ENCODE assay signal across 9 cellular contexts in genomic region chr19:57280913-57281425, GRCh38. TPM values are rescaled to one million over a fixed set of nuclear protein-coding genes. Genes with fewer than 3 reads are reported as not detected.
DNase-seq lines count a peak whose midpoint lies in the region; ATAC-seq, FAIRE-seq and TF ChIP-seq lines count a peak whose summit lies in the region.
"Had no signal": no experiment of that assay in that cellular context is flagged by ENCODE, and none has a peak within 500 bp of the region (broad histone marks: within the 10 kb centered on the region; RNA-seq: fewer than 3 reads in every experiment).

No MANE protein-coding gene starts in this region.

- peak; percentile 3 to 22 for DNase-seq in AML-193 (lab: John Stamatoyannopoulos, UW)
- DNase-seq in RKO (ENCODE audit: low spot score) = peak; percentile 37
- no peak for DNase-seq in H1 (ENCODE audit: low read depth in 1 of 2, low spot score in 2 of 2)
- DNase-seq in NCI-H2107 treated with DMSO at 0.1 percent for 48 hours (lab: John Stamatoyannopoulos, UW; ENCODE audit: unreplicated experiment) = no peak
- no peak for DNase-seq in posterior cingulate gyrus

- H3K79me2 ChIP-seq in H1 (ENCODE audit: control insufficient read depth in 1 of 2, insufficient read depth in 2 of 2, low read length in 2 of 2) = peaks cover 26 to 54% of the 10 kb centered on the region in 2 experiments

- H2AFZ ChIP-seq in H1 (ENCODE audit: low read length) = no peak overlapping the region

- H3K23me2 ChIP-seq in H1 (ENCODE audit: low read depth, low read length) = peaks cover 6% of the 10 kb centered on the region

- no peak overlapping the region for H2BK20ac ChIP-seq in H1 (ENCODE audit: low read length)

- intact Hi-C loops in posterior cingulate gyrus (cut with DNase I) = loop anchor here (1.0 to 5.0 kb wide), 4 partner anchors 36 to 89 kb away; partner anchors contain the start of genes ZNF264, ZNF304 and ZNF805

- TF ChIP-seq CTCF in H1 (IDR thresholded peaks at IDR 0.05; ENCODE audit: control extremely low read depth in 1 of 3, insufficient read depth in 1 of 3, low read depth in 1 of 3, low read length in 3 of 3) (no peak), neutrophil (IDR thresholded peaks at IDR 0.05) (no peak)

- ATAC-seq in HG02973 (IDR thresholded peaks at IDR 0.05; ENCODE audit: unreplicated experiment) = no peak

- no peak overlapping the region for H2BK120ac ChIP-seq in H1 (replicated peaks; ENCODE audit: low read depth, low read length)

- no peak for TF ChIP-seq EP300 in H1 (IDR thresholded peaks at IDR 0.05; ENCODE audit: borderline replicate concordance in 1 of 2, low read depth in 2 of 2, low read length in 2 of 2)

- WGBS in H1 (ENCODE audit: extremely low coverage in 1 of 2, insufficient coverage in 1 of 2, insufficient read length in 1 of 2, insufficient replicate concordance in 2 of 2, low coverage in 1 of 2, low lambda C conversion rate in 2 of 2, missing lambda C conversion rate in 1 of 2), 2 experiments = 11% methylated on average over 9 of the region's 9 CpGs; no CpG with 5 or more reads in 1 of the 2 experiments

- H4K5ac ChIP-seq in H1 (ENCODE audit: insufficient read length, low read depth, low read length) = no peak overlapping the region

- TF ChIP-seq POLR2A in H1 (IDR thresholded peaks at IDR 0.05; ENCODE audit: control extremely low read depth in 1 of 2, low read depth in 2 of 2, low read length in 2 of 2) = no peak

- H4K91ac ChIP-seq in H1 (replicated peaks; ENCODE audit: insufficient read length, low read length) = peak overlapping the region; percentile 26

- H3K27me3 ChIP-seq in H1 (replicated peaks in 1 of 4; ENCODE audit: control insufficient read depth in 3 of 4, extremely low read depth in 1 of 4, insufficient read depth in 3 of 4, low read length in 3 of 4) (no peaks in the 10 kb centered on the region), neutrophil (no peaks in the 10 kb centered on the region)

- no peak overlapping the region for H3K23ac ChIP-seq in H1 (ENCODE audit: insufficient read length)

- peaks cover 9% of the 10 kb centered on the region for H3K79me1 ChIP-seq in H1 (ENCODE audit: low read depth, low read length)

- CTCF ChIA-PET in H1 (lab: Charles Lee; ENCODE audit: partially characterized antibody) = no interaction called here

- H3K4me2 ChIP-seq in H1 (ENCODE audit: insufficient read depth in 1 of 2, low read depth in 2 of 2, low read length in 2 of 2) = peak overlapping the region; percentile 62 to 87

- H2BK12ac ChIP-seq in H1 (ENCODE audit: low read depth, low read length) = peak overlapping the region; percentile 60; the same call in 1 of the 2 replicates

- TF ChIP-seq RAD21 in H1 (IDR thresholded peaks at IDR 0.05 in 1 of 2, conservative IDR thresholded peaks at IDR 0.05 in 1 of 2; ENCODE audit: low read depth in 2 of 2, low read length in 2 of 2) = no peak

- peak overlapping the region; percentile 97; the same call in 1 of the 2 replicates for H4K8ac ChIP-seq in H1 (ENCODE audit: extremely low read depth, insufficient read depth, low read length)

- H3K56ac ChIP-seq in H1 (replicated peaks; ENCODE audit: insufficient read length, low read depth, low read length) = no peak overlapping the region

- H2BK5ac ChIP-seq in H1 (ENCODE audit: low read depth, low read length) = peak overlapping the region; percentile 97

- H3K4ac ChIP-seq in H1 (replicated peaks; ENCODE audit: insufficient read length, low read depth, low read length) = peak overlapping the region; percentile 76

- H3K36me3 ChIP-seq in H1 (ENCODE audit: control insufficient read depth in 2 of 4, insufficient read depth in 4 of 4, low read length in 3 of 4) (peaks cover 5 to 21% (median 16%) of the 10 kb centered on the region in 4 experiments), neutrophil (peaks cover 17% of the 10 kb centered on the region)

- no peak overlapping the region for H3K14ac ChIP-seq in H1 (ENCODE audit: insufficient read length)

- POLR2A ChIA-PET in H1 (lab: Charles Lee; ENCODE audit: partially characterized antibody) = interaction anchor here (0.7 to 1.4 kb wide), 7 partner anchors 10 to 41 kb away, joined by 3 to 6 read pairs (median 3); partner anchors contain the start of gene ZNF805

- FAIRE-seq in H1 (lab: Jason Lieb, UNC) = no peak

- H3K4me3 ChIP-seq in GM08714 (ENCODE audit: low read length) = peak overlapping the region; percentile 69
- H3K4me3 ChIP-seq in H1 (ENCODE audit: extremely low read depth in 1 of 4, insufficient read depth in 2 of 4, low read depth in 3 of 4, low read length in 4 of 4) = peak overlapping the region; percentile 85 to 97 (median 87)
- peak overlapping the region; percentile 88 to 99 for H3K4me3 ChIP-seq in neutrophil (ENCODE audit: low read depth in 1 of 2, low read length in 1 of 2)

- H3K27ac ChIP-seq in H1 (ENCODE audit: low read depth, low read length) = peak overlapping the region; percentile 95
- peak overlapping the region; percentile 90 for H3K27ac ChIP-seq in neutrophil

- H3K9me3 ChIP-seq in H1 (ENCODE audit: insufficient read depth in 2 of 2, low read depth in 1 of 2, low read length in 1 of 2) (no peaks in the 10 kb centered on the region), neutrophil (no peaks in the 10 kb centered on the region)

- peak overlapping the region; percentile 32; the same call in 1 of the 2 replicates for H3K18ac ChIP-seq in H1 (ENCODE audit: extremely low read depth, low read length)

- 0 out of 2 replicates have a peak overlapping the region, but pooled peaks have one; percentile 39 for H2AK5ac ChIP-seq in H1 (ENCODE audit: low read depth, low read length)

- H3K4me1 ChIP-seq in H1 (replicated peaks in 1 of 4; ENCODE audit: control insufficient read depth in 3 of 4, insufficient read depth in 4 of 4, low read length in 3 of 4) (peaks cover 0 to 6% (median 2%) of the 10 kb centered on the region in 4 experiments; a peak in 4 of 7 replicates), neutrophil (ENCODE audit: control insufficient read depth in 1 of 2, insufficient read depth in 1 of 2, low read depth in 1 of 2, low read length in 1 of 2) (peaks cover 22 to 23% of the 10 kb centered on the region in 2 experiments)

- H3K9ac ChIP-seq in H1 (replicated peaks in 1 of 4; ENCODE audit: extremely low read depth in 1 of 4, low read depth in 3 of 4, low read length in 3 of 4) = peak overlapping the region; percentile 90 to 98 (median 96)

- H2BK15ac ChIP-seq in H1 (ENCODE audit: low read length) = no peak overlapping the region

- H4K20me1 ChIP-seq in H1 (replicated peaks in 1 of 2; ENCODE audit: control insufficient read depth in 1 of 2, insufficient read depth in 2 of 2, low read length in 2 of 2) = peaks cover 1 to 5% of the 10 kb centered on the region in 2 experiments

TF ChIP-seq in H1, 55 proteins besides CTCF, POLR2A, EP300 and RAD21 (continues in another document):
- TF ChIP-seq SAP30 (IDR thresholded peaks at IDR 0.05; ENCODE audit: insufficient read depth, insufficient replicate concordance, low read length) = peak; percentile 76

RNA-seq across cellular contexts. Expression of gene ZNF460, which starts 0.7 kb away (rescaled TPM):
- total RNA-seq in H1 (2021; fragmentation: NEBNext Ultra II Directional; extraction: Animal tissue kit (Norgen Biotek cat#: 25700)) = 56.0 and 57.9 TPM in 2 replicates
- polyA plus RNA-seq in H1 (2011; rRNA removed) = 6.9 and 9.3 TPM in 2 replicates
- 10.4 TPM for polyA plus RNA-seq in H1 (2011; cell fraction: cytosol; rRNA removed)
- 14.1 TPM for polyA plus RNA-seq in H1 (2011; cell fraction: nucleus; rRNA removed)
- polyA plus RNA-seq in H1 (2012, experiment 1 of 2) = 3.0 to 4.7 TPM (median 3.3 TPM) in 4 replicates
- polyA plus RNA-seq in H1 (2012, experiment 2 of 2) = 0.21 TPM
- polyA plus RNA-seq in H1 (2013, experiment 1 of 2) = 7.7 TPM
- polyA plus RNA-seq in H1 (2013, experiment 2 of 2) = 6.4 TPM
- polyA minus RNA-seq in H1 (2011; rRNA and poly(A)+ RNA removed) = 249 and 336 TPM in 2 replicates
- 79.0 TPM for polyA minus RNA-seq in H1 (2011; cell fraction: cytosol; rRNA and poly(A)+ RNA removed)
- 122 TPM for polyA minus RNA-seq in H1 (2011; cell fraction: nucleus; rRNA and poly(A)+ RNA removed)

RNA-seq across cellular contexts. Expression of gene ZNF543, which starts 39.3 kb away (rescaled TPM):
- total RNA-seq in H1 (2021; fragmentation: NEBNext Ultra II Directional; extraction: Animal tissue kit (Norgen Biotek cat#: 25700)) = 8.7 and 9.0 TPM in 2 replicates
- 1.7 and 1.8 TPM in 2 replicates for polyA plus RNA-seq in H1 (2011; rRNA removed)
- 2.5 TPM for polyA plus RNA-seq in H1 (2011; cell fraction: cytosol; rRNA removed)
- 2.0 TPM for polyA plus RNA-seq in H1 (2011; cell fraction: nucleus; rRNA removed)
- 2.5 to 3.6 TPM (median 2.8 TPM) in 4 replicates for polyA plus RNA-seq in H1 (2012, experiment 1 of 2)
- polyA plus RNA-seq in H1 (2012, experiment 2 of 2) = 0.80 TPM
- 2.9 TPM for polyA plus RNA-seq in H1 (2013, experiment 1 of 2)
- 2.9 TPM for polyA plus RNA-seq in H1 (2013, experiment 2 of 2)
- 14.6 and 17.9 TPM in 2 replicates for polyA minus RNA-seq in H1 (2011; rRNA and poly(A)+ RNA removed)
- polyA minus RNA-seq in H1 (2011; cell fraction: cytosol; rRNA and poly(A)+ RNA removed) = 7.1 TPM
- polyA minus RNA-seq in H1 (2011; cell fraction: nucleus; rRNA and poly(A)+ RNA removed) = 7.5 TPM

RNA-seq across cellular contexts. Expression of gene ZNF805, which starts 40.5 kb away (rescaled TPM):
- total RNA-seq in H1 (2021; fragmentation: NEBNext Ultra II Directional; extraction: Animal tissue kit (Norgen Biotek cat#: 25700)) = 12.6 and 14.8 TPM in 2 replicates
- 1.6 and 2.3 TPM in 2 replicates for polyA plus RNA-seq in H1 (2011; rRNA removed)
- 2.8 TPM for polyA plus RNA-seq in H1 (2011; cell fraction: cytosol; rRNA removed)
- 3.0 TPM for polyA plus RNA-seq in H1 (2011; cell fraction: nucleus; rRNA removed)
- 2.3 to 2.8 TPM (median 2.6 TPM) in 4 replicates for polyA plus RNA-seq in H1 (2012, experiment 1 of 2)
- 0.31 TPM for polyA plus RNA-seq in H1 (2012, experiment 2 of 2)
- polyA plus RNA-seq in H1 (2013, experiment 1 of 2) = 3.4 TPM
- 3.6 TPM for polyA plus RNA-seq in H1 (2013, experiment 2 of 2)
- 38.0 and 47.4 TPM in 2 replicates for polyA minus RNA-seq in H1 (2011; rRNA and poly(A)+ RNA removed)
- 14.0 TPM for polyA minus RNA-seq in H1 (2011; cell fraction: cytosol; rRNA and poly(A)+ RNA removed)
- polyA minus RNA-seq in H1 (2011; cell fraction: nucleus; rRNA and poly(A)+ RNA removed) = 15.4 TPM

RNA-seq across cellular contexts. Expression of gene AURKC, which starts 50.1 kb away (rescaled TPM):
- total RNA-seq in H1 (2021; fragmentation: NEBNext Ultra II Directional; extraction: Animal tissue kit (Norgen Biotek cat#: 25700)) = 3.1 TPM in 2 replicates
- 4.3 and 6.3 TPM in 2 replicates for polyA plus RNA-seq in H1 (2011; rRNA removed)
- polyA plus RNA-seq in H1 (2011; cell fraction: cytosol; rRNA removed) = 4.6 TPM
- polyA plus RNA-seq in H1 (2011; cell fraction: nucleus; rRNA removed) = 6.4 TPM
- polyA plus RNA-seq in H1 (2012, experiment 1 of 2) = 6.5 to 8.0 TPM (median 6.8 TPM) in 4 replicates
- 5.8 TPM for polyA plus RNA-seq in H1 (2012, experiment 2 of 2)
- polyA plus RNA-seq in H1 (2013, experiment 1 of 2) = 8.5 TPM
- 8.1 TPM for polyA plus RNA-seq in H1 (2013, experiment 2 of 2)
- polyA minus RNA-seq in H1 (2011; rRNA and poly(A)+ RNA removed) = 1.7 and 2.7 TPM in 2 replicates
- polyA minus RNA-seq in H1 (2011; cell fraction: cytosol; rRNA and poly(A)+ RNA removed) = not detected
- 0.50 TPM for polyA minus RNA-seq in H1 (2011; cell fraction: nucleus; rRNA and poly(A)+ RNA removed)
- total RNA-seq: NCI-H460 had no signal

Comparison
In these comparisons a context has a peak if more than half of its experiments do, and no peak if none do; other contexts are left out.
1. DNase-seq: peak in AML-193 (2 of 2) and RKO (single experiment); none in H1 (0 of 2), NCI-H2107 treated with DMSO at 0.1 percent for 48 hours (single experiment) and posterior cingulate gyrus (0 of 10).
2. Peak in every context shown above with its lines, with median percentiles within 50 percentile points of each other: H3K4me3 ChIP-seq.